8 cellular contexts compared by ENCODE assay signal in the genomic region with DNA sequence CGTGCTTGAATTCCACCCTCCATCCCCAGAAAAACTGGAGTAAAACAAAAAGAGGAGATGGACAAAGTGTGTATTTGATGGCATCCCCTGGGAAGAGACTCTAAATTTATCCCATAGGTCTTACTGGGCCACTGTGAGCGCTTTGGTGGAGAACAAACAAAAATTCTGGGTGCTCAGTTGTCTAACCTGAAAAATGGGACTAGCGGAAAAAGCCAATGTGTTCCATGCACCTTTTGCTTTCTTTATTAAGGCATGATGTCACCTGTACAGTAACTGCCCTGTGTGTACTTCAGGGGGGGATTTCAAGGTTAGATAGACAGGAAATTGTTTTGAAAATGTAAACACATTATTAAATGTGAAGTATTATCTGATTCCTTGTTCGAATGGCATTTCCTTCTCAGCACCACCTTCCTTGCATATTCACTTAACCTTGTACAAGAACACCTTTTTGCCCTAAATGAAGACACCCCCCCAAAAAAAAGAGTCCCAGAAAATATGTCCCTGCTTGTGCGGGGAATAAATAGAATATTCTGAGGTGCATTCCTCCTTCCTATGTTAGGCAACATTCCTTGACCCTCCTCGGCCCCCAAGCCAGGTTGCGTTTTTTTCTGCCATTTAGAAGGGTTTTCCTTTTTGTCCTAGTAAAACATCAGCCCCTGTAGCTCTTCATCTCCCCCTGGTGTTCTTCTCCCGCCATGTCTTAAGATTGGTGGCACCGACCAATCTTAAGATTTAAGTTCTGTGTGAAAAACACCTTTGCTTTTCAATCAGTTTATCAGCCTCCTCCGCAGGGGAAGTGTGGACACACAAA. TPM values are rescaled to one million over a fixed set of nuclear protein-coding genes. Genes with fewer than 3 reads are reported as not detected.
DNase-seq lines count a peak whose midpoint lies in the region; ATAC-seq and TF ChIP-seq lines count a peak whose summit lies in the region.

No MANE protein-coding gene starts in this region.

- peak overlapping the region; percentile 72 for H3K4me3 Mint-ChIP-seq in activated CD8-positive, alpha-beta T cell treated with anti-CD3 and anti-CD28 coated beads, Interleukin-2, amount 10 ng/mL, durations not matched to agents 7 days and 5 days

- peak overlapping the region; percentile 85 for H3K27ac ChIP-seq in muscle layer of duodenum (ENCODE audit: low read length)
- no peak overlapping the region for H3K27ac ChIP-seq in stomach smooth muscle (ENCODE audit: low read length)

- H3K9me3 Mint-ChIP-seq in activated CD8-positive, alpha-beta T cell treated with anti-CD3 and anti-CD28 coated beads, Interleukin-2, amount 10 ng/mL, durations not matched to agents 7 days and 5 days (ENCODE audit: insufficient read depth) = no peaks in the 10 kb centered on the region

- no peak overlapping the region for H3K27ac Mint-ChIP-seq in activated CD8-positive, alpha-beta T cell treated with anti-CD3 and anti-CD28 coated beads, Interleukin-2, amount 10 ng/mL, durations not matched to agents 7 days and 5 days

- H3K4me1 ChIP-seq in muscle layer of duodenum (ENCODE audit: control insufficient read depth in 1 of 2, insufficient read depth in 2 of 2, low read length in 2 of 2) (peaks cover 0 to 6% of the 10 kb centered on the region in 2 donors), stomach smooth muscle (ENCODE audit: control insufficient read depth, insufficient read depth, low read length) (peaks cover 15% of the 10 kb centered on the region)

- ATAC-seq in GM21515 (IDR thresholded peaks at IDR 0.05; ENCODE audit: unreplicated experiment) (peak; percentile 44), GM19467 (IDR thresholded peaks at IDR 0.05; ENCODE audit: unreplicated experiment) (no peak)
- ATAC-seq in activated CD8-positive, alpha-beta T cell treated with anti-CD3 and anti-CD28 coated beads, Interleukin-2, amount 10 ng/mL, durations not matched to agents 7 days and 5 days = peak; percentile 64

- H3K27me3 ChIP-seq in muscle layer of duodenum (ENCODE audit: low read depth, low read length) (no peaks in the 10 kb centered on the region), stomach smooth muscle (ENCODE audit: control insufficient read depth in 1 of 2, insufficient read depth in 2 of 2, low read length in 2 of 2) (no peaks in the 10 kb centered on the region)

- H3K36me3 ChIP-seq in muscle layer of duodenum (ENCODE audit: control insufficient read depth in 1 of 2, insufficient read depth in 2 of 2, low read length in 2 of 2) (no peaks in the 10 kb centered on the region), stomach smooth muscle (ENCODE audit: control insufficient read depth in 2 of 2, insufficient read depth in 2 of 2, low read length in 2 of 2) (no peaks in the 10 kb centered on the region)

- TF ChIP-seq POLR2A in erythroblast (IDR thresholded peaks at IDR 0.05; ENCODE audit: low read length) = no peak

- POLR2A ChIA-PET in activated CD8-positive, alpha-beta T cell treated with anti-CD3 and anti-CD28 coated beads, Interleukin-2, amount 10 ng/mL, durations not matched to agents 7 days and 5 days (lab: Charles Lee) = interaction anchor here (1.5 kb wide), 1 partner anchor 633 kb away, joined by 4 read pairs; no protein-coding TSS in a partner anchor

- peaks cover 39% of the 10 kb centered on the region for H3K27me3 Mint-ChIP-seq in activated CD8-positive, alpha-beta T cell treated with anti-CD3 and anti-CD28 coated beads, Interleukin-2, amount 10 ng/mL, durations not matched to agents 7 days and 5 days (ENCODE audit: low read depth)

- H3K4me3 ChIP-seq in muscle layer of duodenum (ENCODE audit: low read depth in 1 of 2, low read length in 2 of 2) = peak overlapping the region; percentile 69 to 92
- H3K4me3 ChIP-seq in stomach smooth muscle (ENCODE audit: low read length in 2 of 2) = peak overlapping the region; percentile 62 to 81

- H3K9me3 ChIP-seq in muscle layer of duodenum (ENCODE audit: control insufficient read depth in 1 of 2, low read length in 2 of 2) (no peaks in the 10 kb centered on the region), stomach smooth muscle (ENCODE audit: control insufficient read depth in 2 of 2, low read length in 2 of 2) (no peaks in the 10 kb centered on the region)

- DNase-seq in AML-193 (lab: John Stamatoyannopoulos, UW) (peak; percentile 70 to 74), NCI-H526 treated with DMSO at 0.1 percent for 48 hours (lab: John Stamatoyannopoulos, UW) (peak; percentile 24), erythroblast (lab: John Stamatoyannopoulos, UW) (peak; percentile 34 to 63)
- DNase-seq in activated CD8-positive, alpha-beta T cell treated with anti-CD3 and anti-CD28 coated beads, Interleukin-2, amount 10 ng/mL, durations not matched to agents 7 days and 5 days = peak; percentile 70

- CTCF ChIA-PET in activated CD8-positive, alpha-beta T cell treated with anti-CD3 and anti-CD28 coated beads, Interleukin-2, amount 10 ng/mL, durations not matched to agents 7 days and 5 days (lab: Charles Lee) = interaction anchor here (0.7 to 3.8 kb wide), 33 partner anchors 9 to 1047 kb away, joined by 3 to 42 read pairs (median 4); no protein-coding TSS in a partner anchor

- H3K36me3 Mint-ChIP-seq in activated CD8-positive, alpha-beta T cell treated with anti-CD3 and anti-CD28 coated beads, Interleukin-2, amount 10 ng/mL, durations not matched to agents 7 days and 5 days (ENCODE audit: low read depth) = no peaks in the 10 kb centered on the region

- H3K4me1 Mint-ChIP-seq in activated CD8-positive, alpha-beta T cell treated with anti-CD3 and anti-CD28 coated beads, Interleukin-2, amount 10 ng/mL, durations not matched to agents 7 days and 5 days (ENCODE audit: low read depth) = peaks cover 15% of the 10 kb centered on the region

- peak overlapping the region; percentile 52 to 74 for H3K9ac ChIP-seq in stomach smooth muscle (ENCODE audit: low read length in 2 of 2)

RNA-seq across cellular contexts. Expression of a gene that starts 1.1 kb away (rescaled TPM):
- total RNA-seq in activated CD8-positive, alpha-beta T cell treated with anti-CD3 and anti-CD28 coated beads, Interleukin-2, amount 10 ng/mL, durations not matched to agents 7 days and 5 days = not detected
